Comparison of ENCODE assay signal across 8 cellular contexts in the genomic region with DNA sequence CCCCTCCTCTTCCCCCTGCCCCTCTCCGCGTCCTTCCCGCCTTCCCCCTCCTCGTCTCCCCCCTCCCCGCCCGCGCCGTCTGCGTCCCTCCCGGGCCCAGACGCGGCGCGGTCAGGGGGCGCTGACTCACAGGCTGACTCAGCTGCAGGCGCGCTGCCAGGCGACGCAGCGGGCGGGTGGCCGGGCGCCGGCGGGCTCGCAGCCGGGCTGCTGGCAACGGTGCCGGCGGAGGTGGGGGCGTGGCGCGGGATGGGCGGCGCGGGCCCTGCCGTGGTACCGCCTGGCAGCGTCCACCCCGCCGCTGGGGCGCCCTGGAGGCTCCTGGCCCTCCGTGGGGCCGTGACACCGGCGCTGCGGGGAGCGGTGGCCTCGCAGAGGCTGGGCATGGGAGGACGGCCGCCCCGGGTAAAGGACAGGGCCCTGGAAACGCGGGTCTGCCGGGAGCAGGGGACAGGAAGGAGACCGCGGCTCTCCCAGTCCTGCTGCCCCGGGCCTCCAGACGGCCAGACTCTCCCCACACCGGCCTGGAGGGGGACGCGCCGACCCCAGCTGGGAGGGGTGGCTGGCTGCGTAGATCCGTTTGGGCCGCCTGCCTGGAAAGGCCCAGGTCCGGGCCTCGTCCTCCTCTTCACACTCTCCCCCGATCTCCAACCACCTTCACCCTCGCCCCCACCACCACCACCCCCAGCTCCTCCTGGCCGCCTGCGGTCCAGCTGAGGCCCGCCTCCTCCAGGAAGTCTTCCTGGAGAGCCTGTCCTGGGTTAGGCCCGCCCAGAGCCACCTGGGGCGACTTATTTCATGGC. TPM values are rescaled to one million over a fixed set of nuclear protein-coding genes. Genes with fewer than 3 reads are reported as not detected.
DNase-seq lines count a peak whose midpoint lies in the region; ATAC-seq and TF ChIP-seq lines count a peak whose summit lies in the region.

No MANE protein-coding gene starts in this region.

- H3K27ac ChIP-seq in right cardiac atrium (ENCODE audit: low read length) (peak overlapping the region; percentile 59), urinary bladder (ENCODE audit: low read depth) (peak overlapping the region; percentile 87)

- H3K27ac Mint-ChIP-seq in T-helper 2 cell treated with Interferon-gamma antibody and Interleukin-4, amounts not matched to agents 5 μg/mL and 100 μg/mL, for 36 hours = peak overlapping the region; percentile 50

- WGBS in right cardiac atrium = 6% methylated on average over 75 of the region's 75 CpGs
- 6% methylated on average over 75 of the region's 75 CpGs for WGBS in urinary bladder

- DNase-seq in HFF-Myc (ENCODE audit: extremely low read depth, low read depth) (peak; percentile 46), NCI-H1105 (lab: John Stamatoyannopoulos, UW) (peak; percentile 82), anterior cingulate cortex (lab: John Stamatoyannopoulos, UW) (peak in 57 of 58 donors; percentile 29 to 95 (median 82)), right cardiac atrium (peak; percentile 92 to 97 (median 97)), pulmonary artery endothelial cell (ENCODE audit: low read depth, low spot score) (peak; percentile 61)
- DNase-seq in T-helper 2 cell treated with Interferon-gamma antibody and Interleukin-4, amounts not matched to agents 5 μg/mL and 100 μg/mL, for 36 hours (ENCODE audit: low spot score) = peak; percentile 92

- ATAC-seq in right cardiac atrium = peak; percentile 94 to 96

- peaks cover 4% of the 10 kb centered on the region for H3K27me3 Mint-ChIP-seq in T-helper 2 cell treated with Interferon-gamma antibody and Interleukin-4, amounts not matched to agents 5 μg/mL and 100 μg/mL, for 36 hours (ENCODE audit: low read depth)

- no peaks in the 10 kb centered on the region for H3K9me3 ChIP-seq in ES-I3 (ENCODE audit: control insufficient read depth, insufficient read depth, low read length)
- no peaks in the 10 kb centered on the region for H3K9me3 ChIP-seq in right cardiac atrium (ENCODE audit: control insufficient read depth, low read length)

- H3K4me3 Mint-ChIP-seq in T-helper 2 cell treated with Interferon-gamma antibody and Interleukin-4, amounts not matched to agents 5 μg/mL and 100 μg/mL, for 36 hours = peak overlapping the region; percentile 69

- peaks cover 16% of the 10 kb centered on the region for H3K4me1 ChIP-seq in ES-I3 (ENCODE audit: insufficient read depth, low read length)
- peaks cover 2% of the 10 kb centered on the region for H3K4me1 ChIP-seq in right cardiac atrium (ENCODE audit: control insufficient read depth, insufficient read depth, low read length)
- H3K4me1 ChIP-seq in urinary bladder (ENCODE audit: insufficient read depth) = no peaks in the 10 kb centered on the region

- no peaks in the 10 kb centered on the region for H3K36me3 Mint-ChIP-seq in T-helper 2 cell treated with Interferon-gamma antibody and Interleukin-4, amounts not matched to agents 5 μg/mL and 100 μg/mL, for 36 hours (ENCODE audit: low read depth)

- H3K4me3 ChIP-seq in HFF-Myc (replicated peaks; ENCODE audit: low read depth, low read length) (peak overlapping the region; percentile 33), right cardiac atrium (ENCODE audit: low read length) (peak overlapping the region; percentile 41), urinary bladder (ENCODE audit: low read depth, low read length) (peak overlapping the region; percentile 48)

- H3K36me3 ChIP-seq in ES-I3 (ENCODE audit: insufficient read depth, low read length) (no peaks in the 10 kb centered on the region), urinary bladder (ENCODE audit: insufficient read depth) (no peaks in the 10 kb centered on the region)

- peaks cover 18% of the 10 kb centered on the region for H3K4me1 Mint-ChIP-seq in T-helper 2 cell treated with Interferon-gamma antibody and Interleukin-4, amounts not matched to agents 5 μg/mL and 100 μg/mL, for 36 hours (ENCODE audit: low read depth)

- no peak for TF ChIP-seq CTCF in HFF-Myc (IDR thresholded peaks at IDR 0.05; ENCODE audit: low read depth, low read length, missing control alignments)

- H3K9me3 Mint-ChIP-seq in T-helper 2 cell treated with Interferon-gamma antibody and Interleukin-4, amounts not matched to agents 5 μg/mL and 100 μg/mL, for 36 hours = peaks cover 3% of the 10 kb centered on the region

- intact Hi-C loops in right cardiac atrium (cut with DNase I) = no loop called here

- H3K27me3 ChIP-seq in right cardiac atrium (ENCODE audit: control insufficient read depth, insufficient read depth) = no peaks in the 10 kb centered on the region

- H3K9ac ChIP-seq in ES-I3 (ENCODE audit: low read depth, low read length) = peak overlapping the region; percentile 77

RNA-seq across cellular contexts. Expression of a gene that starts 10.0 kb away (rescaled TPM):
- total RNA-seq in right cardiac atrium = not detected
- 0.18 TPM for polyA plus RNA-seq in right cardiac atrium
- total RNA-seq in pulmonary artery endothelial cell = not detected in 2 replicates
- total RNA-seq in urinary bladder = 0.74 TPM
- 0.43 TPM for polyA plus RNA-seq in urinary bladder

RNA-seq across cellular contexts. Expression of a gene that starts 20.4 kb away (rescaled TPM):
- total RNA-seq in right cardiac atrium (10 to 100 TPM; 25.9 to 34.3 (median 32.1) TPM), pulmonary artery endothelial cell (16.9 and 25.2 TPM in 2 replicates), urinary bladder (61.3 TPM)
- polyA plus RNA-seq in right cardiac atrium (4.3 TPM), urinary bladder (11.3 TPM)

Comparison
In these comparisons a context has a peak if more than half of its experiments do, and no peak if none do; other contexts are left out.
1. Peak in every context shown above with its lines: DNase-seq, ATAC-seq, H3K4me3 ChIP-seq and H3K27ac ChIP-seq.
2. DNase-seq: peak in every context shown above with its lines; median percentile 97 in right cardiac atrium; 92 in T-helper 2 cell treated with Interferon-gamma antibody and Interleukin-4, amounts not matched to agents 5 μg/mL and 100 μg/mL, for 36 hours; 82 in NCI-H1105; 82 in anterior cingulate cortex; 61 in pulmonary artery endothelial cell; 46 in HFF-Myc.